1 cellular context compared by ENCODE assay signal in genomic region chr19:1213391-1214286, GRCh38.
TF ChIP-seq lines count a peak whose summit lies in the region.

No MANE protein-coding gene starts in this region.

TF ChIP-seq in SK-N-SH, 30 proteins besides CTCF, POLR2A, EP300 and RAD21 (continued from another document):
- TF ChIP-seq MAX (IDR thresholded peaks at IDR 0.05; ENCODE audit: low read depth) = peak; percentile 52
- no peak for TF ChIP-seq FOXM1 (IDR thresholded peaks at IDR 0.05; ENCODE audit: low read depth)
